8 cellular contexts compared by ENCODE assay signal in genomic region chr10:59880976-59881510, GRCh38. TPM values are rescaled to one million over a fixed set of nuclear protein-coding genes. Genes with fewer than 3 reads are reported as not detected.
A peak's percentile ranks its signal among the peaks of the same experiment; 100 is the strongest.
DNase-seq lines count a peak whose midpoint lies in the region; ATAC-seq, FAIRE-seq and TF ChIP-seq lines count a peak whose summit lies in the region.

No MANE protein-coding gene starts in this region.

- ATAC-seq in GM19452 (IDR thresholded peaks at IDR 0.05; ENCODE audit: unreplicated experiment) = peak; percentile 70
- peak; percentile 66 for ATAC-seq in HG03196 (IDR thresholded peaks at IDR 0.05; ENCODE audit: unreplicated experiment)

- no peaks in the 10 kb centered on the region for H3K9me3 ChIP-seq in BE2C

- FAIRE-seq in RCC 7860 (lab: Jason Lieb, UNC) = no peak

- H3K27me3 ChIP-seq in BE2C = no peaks in the 10 kb centered on the region

- H3K4me1 ChIP-seq in BE2C = peaks cover 5% of the 10 kb centered on the region; the same call in 1 of the 2 replicates

- no peaks in the 10 kb centered on the region for H3K36me3 ChIP-seq in BE2C

- no peak overlapping the region for H3K4me3 ChIP-seq in BE2C (ENCODE audit: low read depth, low read length)

- TF ChIP-seq CTCF in BE2C (IDR thresholded peaks at IDR 0.05; ENCODE audit: low read depth, low read length) = no peak

- DNase-seq in activated effector memory CD4-positive, alpha-beta T cell treated with Interleukin-2 at 50 U/mL for 16 hours = peak; percentile 4
- peak; percentile 54 for DNase-seq in stimulated activated CD8-positive, alpha-beta memory T cell treated with anti-CD3 and anti-CD28 coated beads, Interleukin-4, amount 100 ng/mL, for 24 hours (ENCODE audit: low read depth)
- DNase-seq in RCC 7860 (ENCODE audit: low spot score) (no peak), SHP77 treated with DMSO at 0.1 percent for 48 hours (lab: John Stamatoyannopoulos, UW) (no peak), BE2C (no peak), T-helper 9 cell (no peak)

RNA-seq across cellular contexts. Expression of gene CCDC6, which starts 25.3 kb away (rescaled TPM):
- polyA plus RNA-seq in BE2C (2012; ENCODE audit: insufficient read depth, insufficient read length, low read depth) = 11.4 TPM

Comparison
In these comparisons a context has a peak if more than half of its experiments do, and no peak if none do; other contexts are left out.
1. DNase-seq: peak in activated effector memory CD4-positive, alpha-beta T cell treated with Interleukin-2 at 50 U/mL for 16 hours (single experiment) and stimulated activated CD8-positive, alpha-beta memory T cell treated with anti-CD3 and anti-CD28 coated beads, Interleukin-4, amount 100 ng/mL, for 24 hours (single experiment); none in RCC 7860 (single experiment), SHP77 treated with DMSO at 0.1 percent for 48 hours (single experiment), BE2C (single experiment) and T-helper 9 cell (single experiment).